In genomic region chr3:182682263-182683229, GRCh38 we compare ENCODE assay signal across 8 cellular contexts.
DNase-seq lines count a peak whose midpoint lies in the region; ATAC-seq and TF ChIP-seq lines count a peak whose summit lies in the region.

No MANE protein-coding gene starts in this region.

- H3K4me2 ChIP-seq in OCI-LY7 (ENCODE audit: low read length): peak overlapping the region; percentile 75

- TF ChIP-seq EP300 in gastroesophageal sphincter (IDR thresholded peaks at IDR 0.05): no peak
- TF ChIP-seq EP300 in upper lobe of left lung (IDR thresholded peaks at IDR 0.05): no peak

- H3K27me3 ChIP-seq in gastroesophageal sphincter (peaks cover 43% of the 10 kb centered on the region), upper lobe of left lung (peaks cover 0 to 9% (median 3%) of the 10 kb centered on the region in 4 donors)

- WGBS in gastroesophageal sphincter (ENCODE audit: low coverage in 1 of 2), 2 donors: 0% methylated on average over 23 of the region's 79 CpGs; no CpG with 5 or more reads in 1 of the 2 donors
- 2 to 4% methylated on average over 17 to 76 of the region's 79 CpGs for WGBS in upper lobe of left lung, 2 donors

- H3K27me3 Mint-ChIP-seq in CD14-positive monocyte (ENCODE audit: low read depth in 3 of 3): peaks cover 64 to 73% (median 67%) of the 10 kb centered on the region in 3 donors

- POLR2A ChIA-PET in OCI-LY7 (lab: Charles Lee): no interaction called here

- TF ChIP-seq POLR2A in GM19099 (IDR thresholded peaks at IDR 0.05; ENCODE audit: extremely low read depth, insufficient read length, low read depth) (peak; percentile 36), gastroesophageal sphincter (IDR thresholded peaks at IDR 0.05) (no peak), upper lobe of left lung (IDR thresholded peaks at IDR 0.05) (no peak)

- peak overlapping the region; percentile 95 for H2AFZ ChIP-seq in OCI-LY7 (ENCODE audit: low read length)

- ATAC-seq in HG03342 (IDR thresholded peaks at IDR 0.05; ENCODE audit: unreplicated experiment): peak; percentile 93
- ATAC-seq in gastroesophageal sphincter: no peak
- ATAC-seq in upper lobe of left lung (ENCODE audit: low FRiP score in 2 of 2): peak in 1 of 2 donors; percentile 81

- CTCF ChIA-PET in OCI-LY7 (lab: Charles Lee; ENCODE audit: unreplicated experiment): no interaction called here

- no peaks in the 10 kb centered on the region for H4K20me1 ChIP-seq in OCI-LY7 (ENCODE audit: insufficient read depth, low read length)

- H3K4me1 Mint-ChIP-seq in CD14-positive monocyte: peaks cover 16% of the 10 kb centered on the region

- no peak for DNase-seq in CD14-positive monocyte (ENCODE audit: low spot score)
- DNase-seq in OCI-LY7 (ENCODE audit: low spot score): peak; percentile 76
- DNase-seq in activated effector memory CD4-positive, alpha-beta T cell treated with Interleukin-2 at 50 U/mL for 16 hours: peak; percentile 27
- peak in 49 of 56 donors; percentile 5 to 77 (median 42) for DNase-seq in nucleus accumbens (lab: John Stamatoyannopoulos, UW)
- peak; percentile 44 to 91 for DNase-seq in upper lobe of left lung

- BruUV-seq in OCI-LY7 (replicated peaks; lab: Mats Ljungman, UMichigan): no TSS peak

- H3K9me2 ChIP-seq in OCI-LY7 (ENCODE audit: insufficient read depth, low read length): no peaks in the 10 kb centered on the region

- TF ChIP-seq CTCF in CD14-positive monocyte (IDR thresholded peaks at IDR 0.05): peak; percentile 9
- peak; percentile 55 for TF ChIP-seq CTCF in OCI-LY7 (conservative IDR thresholded peaks at IDR 0.05; ENCODE audit: low read length)
- peak in 3 of 4 experiments; percentile 9 to 38 (median 12) for TF ChIP-seq CTCF in gastroesophageal sphincter (IDR thresholded peaks at IDR 0.05)
- peak in 3 of 6 experiments; percentile 7 to 16 (median 7) for TF ChIP-seq CTCF in upper lobe of left lung (IDR thresholded peaks at IDR 0.05)

- H3K27ac ChIP-seq in OCI-LY7 (ENCODE audit: low read depth, low read length, poor library complexity, severe bottlenecking) (peak overlapping the region; percentile 54), gastroesophageal sphincter (peak overlapping the region in 1 of 4 donors; percentile 39), upper lobe of left lung (peak overlapping the region in 2 of 4 donors; percentile 33 to 43)

- H3K9me3 ChIP-seq in OCI-LY7 (ENCODE audit: low read length) (no peaks in the 10 kb centered on the region), gastroesophageal sphincter (no peaks in the 10 kb centered on the region), upper lobe of left lung (no peaks in the 10 kb centered on the region)

- intact Hi-C loops in CD14-positive monocyte (cut with micrococcal nuclease): loop anchor here (5.0 kb wide), 2 partner anchors 970 to 975 kb away; partner anchors contain the start of gene SOX2 (in 1 of the 2)
- intact Hi-C loops in OCI-LY7 (cut with micrococcal nuclease; ENCODE audit: unreplicated experiment): loop anchor here (1.0 to 10.0 kb wide), 7 partner anchors 64 to 1578 kb away; no protein-coding TSS in a partner anchor

- H3K4me3 ChIP-seq in OCI-LY7 (ENCODE audit: low read depth, low read length, poor library complexity, severe bottlenecking) (peak overlapping the region; percentile 62), gastroesophageal sphincter (peak overlapping the region; percentile 42 to 61), upper lobe of left lung (peak overlapping the region; percentile 27 to 59 (median 49))

- H3K36me3 ChIP-seq in OCI-LY7 (ENCODE audit: insufficient read depth, low read length): no peaks in the 10 kb centered on the region
- no peaks in the 10 kb centered on the region for H3K36me3 ChIP-seq in gastroesophageal sphincter
- H3K36me3 ChIP-seq in upper lobe of left lung: no peaks in the 10 kb centered on the region

- no peaks in the 10 kb centered on the region for H3K36me3 Mint-ChIP-seq in CD14-positive monocyte

- H3K79me2 ChIP-seq in OCI-LY7 (ENCODE audit: insufficient read depth, low read depth, low read length): no peaks in the 10 kb centered on the region

- peaks cover 0 to 4% (median 0%) of the 10 kb centered on the region in 7 donors for H3K9me3 Mint-ChIP-seq in CD14-positive monocyte

- peak overlapping the region; percentile 72 to 87 for H3K4me3 Mint-ChIP-seq in CD14-positive monocyte

- no peak overlapping the region for H3K27ac Mint-ChIP-seq in CD14-positive monocyte

- peaks cover 12% of the 10 kb centered on the region for H3K4me1 ChIP-seq in OCI-LY7 (ENCODE audit: insufficient read depth, low read length, poor library complexity, severe bottlenecking)
- H3K4me1 ChIP-seq in gastroesophageal sphincter: peaks cover 0 to 16% (median 7%) of the 10 kb centered on the region in 3 donors
- peaks cover 10 to 18% (median 14%) of the 10 kb centered on the region in 4 donors for H3K4me1 ChIP-seq in upper lobe of left lung
